In genomic region chr1:22874785-22875184, GRCh38 we compare ENCODE assay signal across 28 cellular contexts.
"Had no signal": no experiment of that assay in that cellular context is flagged by ENCODE, and none has a peak within 500 bp of the region (broad histone marks: within the 10 kb centered on the region; RNA-seq: fewer than 3 reads in every experiment).

No MANE protein-coding gene starts in this region.

- H3K4me1 Mint-ChIP-seq: naive thymus-derived CD8-positive, alpha-beta T cell; stimulated activated effector memory CD8-positive, alpha-beta T cell treated with anti-CD3 and anti-CD28 coated beads, Interleukin-12 subunit alpha, Interleukin-12 subunit beta, amount 100 ng/mL, for 72 hours; stimulated activated naive B cell treated with anti-CD40 and anti-IgM and Interleukin-4, amounts not matched to agents 10 μg/mL and 1 μg/mL and 100 μg/mL, for 72 hours had no signal

- H3K36me3 ChIP-seq: ovary, right lobe of liver, sigmoid colon, stomach, thoracic aorta, thyroid gland, tibial nerve, upper lobe of left lung, vagina had no signal

- H3K27me3 ChIP-seq: ovary, right lobe of liver, sigmoid colon, thyroid gland, upper lobe of left lung, vagina had no signal

- DNase-seq: naive thymus-derived CD8-positive, alpha-beta T cell; occipital lobe; ovary; psoas muscle; right cardiac atrium; right lobe of liver; sigmoid colon; small intestine; stimulated activated CD4-positive, alpha-beta T cell treated with anti-CD3 and anti-CD28 coated beads, Interleukin-15, amount 100 ng/mL, for 24 hours; stimulated activated CD4-positive, alpha-beta T cell treated with anti-CD3 and anti-CD28 coated beads, Interleukin-2, amount 100 ng/mL, for 24 hours; stimulated activated CD4-positive, alpha-beta T cell treated with anti-CD3 and anti-CD28 coated beads, Interleukin-2, amount 100 ng/mL, for 48 hours; stimulated activated CD4-positive, alpha-beta T cell treated with anti-CD3 and anti-CD28 coated beads, Interleukin-4, amount 100 ng/mL, for 24 hours; stimulated activated naive B cell treated with anti-CD40 and anti-IgM and Interleukin-4, amounts not matched to agents 10 μg/mL and 1 μg/mL and 100 μg/mL, for 72 hours; stimulated activated naive CD4-positive, alpha-beta T cell treated with Interleukin-2 at 50 U/mL for 16 hours; stomach; thyroid gland; trophoblast cell; upper lobe of left lung had no signal

- H3K79me2 ChIP-seq: parathyroid adenoma had no signal

- H3K9me3 Mint-ChIP-seq: naive thymus-derived CD8-positive, alpha-beta T cell; natural killer cell treated with Interleukin-12 subunit alpha and Interleukin-12 subunit beta and Interleukin-15 and Interleukin-18, amount 100 ng/mL, for 72 hours; neural crest cell; stimulated activated effector memory CD8-positive, alpha-beta T cell treated with anti-CD3 and anti-CD28 coated beads, Interleukin-12 subunit alpha, Interleukin-12 subunit beta, amount 100 ng/mL, for 72 hours; stimulated activated naive B cell treated with anti-CD40 and anti-IgM and Interleukin-4, amounts not matched to agents 10 μg/mL and 1 μg/mL and 100 μg/mL, for 72 hours; stimulated activated naive CD8-positive, alpha-beta T cell treated with anti-CD3 and anti-CD28 coated beads, Interleukin-15, Interleukin-2, amounts not matched to agents 100 ng/mL and 50 ng/mL, for 24 hours had no signal

- H3K4me3 ChIP-seq: ovary, psoas muscle, right lobe of liver, sigmoid colon, stomach, thoracic aorta, thyroid gland, tibial nerve, upper lobe of left lung, vagina had no signal

- H3K9ac ChIP-seq: parathyroid adenoma had no signal

- H3K4me1 ChIP-seq: right lobe of liver, upper lobe of left lung had no signal

- H2AFZ ChIP-seq: parathyroid adenoma had no signal

- H3K27ac ChIP-seq: ovary, parathyroid adenoma, psoas muscle, right lobe of liver, sigmoid colon, stomach, thoracic aorta, thyroid gland, tibial nerve, upper lobe of left lung, vagina had no signal

- H3K27ac Mint-ChIP-seq: naive thymus-derived CD8-positive, alpha-beta T cell; natural killer cell treated with Interleukin-12 subunit alpha and Interleukin-12 subunit beta and Interleukin-15 and Interleukin-18, amount 100 ng/mL, for 72 hours; progenitor cell of endocrine pancreas; stimulated activated effector memory CD8-positive, alpha-beta T cell treated with anti-CD3 and anti-CD28 coated beads, Interleukin-12 subunit alpha, Interleukin-12 subunit beta, amount 100 ng/mL, for 72 hours; stimulated activated naive B cell treated with anti-CD40 and anti-IgM and Interleukin-4, amounts not matched to agents 10 μg/mL and 1 μg/mL and 100 μg/mL, for 72 hours; stimulated activated naive CD8-positive, alpha-beta T cell treated with anti-CD3 and anti-CD28 coated beads, Interleukin-15, Interleukin-2, amounts not matched to agents 100 ng/mL and 50 ng/mL, for 24 hours had no signal

- H3K4me3 Mint-ChIP-seq: naive thymus-derived CD8-positive, alpha-beta T cell; natural killer cell treated with Interleukin-12 subunit alpha and Interleukin-12 subunit beta and Interleukin-15 and Interleukin-18, amount 100 ng/mL, for 72 hours; neural crest cell; stimulated activated effector memory CD8-positive, alpha-beta T cell treated with anti-CD3 and anti-CD28 coated beads, Interleukin-12 subunit alpha, Interleukin-12 subunit beta, amount 100 ng/mL, for 72 hours; stimulated activated naive B cell treated with anti-CD40 and anti-IgM and Interleukin-4, amounts not matched to agents 10 μg/mL and 1 μg/mL and 100 μg/mL, for 72 hours; stimulated activated naive CD8-positive, alpha-beta T cell treated with anti-CD3 and anti-CD28 coated beads, Interleukin-15, Interleukin-2, amounts not matched to agents 100 ng/mL and 50 ng/mL, for 24 hours had no signal

- H3K27me3 Mint-ChIP-seq: natural killer cell treated with Interleukin-12 subunit alpha and Interleukin-12 subunit beta and Interleukin-15 and Interleukin-18, amount 100 ng/mL, for 72 hours; progenitor cell of endocrine pancreas had no signal

- H3K36me3 Mint-ChIP-seq: naive thymus-derived CD8-positive, alpha-beta T cell; natural killer cell treated with Interleukin-12 subunit alpha and Interleukin-12 subunit beta and Interleukin-15 and Interleukin-18, amount 100 ng/mL, for 72 hours; stimulated activated naive B cell treated with anti-CD40 and anti-IgM and Interleukin-4, amounts not matched to agents 10 μg/mL and 1 μg/mL and 100 μg/mL, for 72 hours had no signal

- ATAC-seq: naive thymus-derived CD8-positive, alpha-beta T cell; natural killer cell treated with Interleukin-12 subunit alpha and Interleukin-12 subunit beta and Interleukin-15 and Interleukin-18, amount 100 ng/mL, for 72 hours; psoas muscle; right cardiac atrium; right lobe of liver; stimulated activated effector memory CD8-positive, alpha-beta T cell treated with anti-CD3 and anti-CD28 coated beads, Interleukin-12 subunit alpha, Interleukin-12 subunit beta, amount 100 ng/mL, for 72 hours; stimulated activated naive B cell treated with anti-CD40 and anti-IgM and Interleukin-4, amounts not matched to agents 10 μg/mL and 1 μg/mL and 100 μg/mL, for 72 hours had no signal

- H3K9me3 ChIP-seq: ovary, psoas muscle, right lobe of liver, sigmoid colon, stomach, thoracic aorta, thyroid gland, tibial nerve, upper lobe of left lung, vagina had no signal

- FAIRE-seq: small intestine, urothelium cell line had no signal
